Comparison of ENCODE assay signal across 15 cellular contexts in the genomic region with DNA sequence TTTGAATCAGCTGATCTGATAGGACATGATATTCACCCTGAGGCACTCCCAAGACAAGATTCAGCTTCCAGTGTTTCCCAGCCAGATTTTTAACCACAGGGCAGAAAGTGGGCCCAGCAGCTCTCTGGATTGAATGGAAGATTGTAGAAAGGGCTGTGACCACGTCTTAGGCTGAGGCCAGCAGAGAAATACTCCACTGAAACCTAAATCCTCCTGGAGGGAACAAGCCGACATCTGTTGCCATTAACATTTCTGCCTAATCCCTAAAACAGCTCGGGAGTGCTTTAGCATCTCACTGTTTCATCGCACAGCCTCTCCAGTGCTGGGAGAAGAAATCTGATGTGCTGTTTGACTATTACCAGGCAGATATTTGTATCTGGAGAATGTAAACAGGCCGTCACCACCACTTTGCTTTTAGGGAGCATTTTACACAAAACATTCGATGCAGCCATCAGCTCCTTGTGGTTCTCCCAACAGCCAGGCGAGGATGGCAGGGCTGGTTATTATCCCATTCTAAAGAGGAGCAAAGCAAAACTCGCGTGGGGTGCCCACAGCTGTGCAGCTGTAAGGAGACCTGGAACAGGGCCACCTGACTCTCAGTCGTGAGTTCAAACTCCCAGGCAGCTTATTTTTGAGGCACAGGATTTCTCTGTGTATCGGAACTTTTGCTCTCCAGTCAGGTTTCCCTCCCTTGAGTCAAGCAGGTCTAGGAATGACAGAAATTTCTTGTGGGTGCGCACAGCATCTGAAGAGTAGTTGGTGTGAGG.
DNase-seq lines count a peak whose midpoint lies in the region; ATAC-seq and TF ChIP-seq lines count a peak whose summit lies in the region.
"Had no signal": no experiment of that assay in that cellular context is flagged by ENCODE, and none has a peak within 500 bp of the region (broad histone marks: within the 10 kb centered on the region; RNA-seq: fewer than 3 reads in every experiment).

No MANE protein-coding gene starts in this region.

- peaks cover 27% of the 10 kb centered on the region for H3K36me3 Mint-ChIP-seq in activated CD8-positive, alpha-beta T cell treated with anti-CD3 and anti-CD28 coated beads, Interleukin-2, amount 10 ng/mL, durations not matched to agents 7 days and 5 days (ENCODE audit: low read depth)
- no peaks in the 10 kb centered on the region for H3K36me3 Mint-ChIP-seq in activated CD8-positive, alpha-beta T cell treated with anti-CD3 and anti-CD28 coated beads for 36 hours (ENCODE audit: low read depth)
- no peaks in the 10 kb centered on the region for H3K36me3 Mint-ChIP-seq in type B pancreatic cell

- POLR2A ChIA-PET in activated CD8-positive, alpha-beta T cell treated with anti-CD3 and anti-CD28 coated beads, Interleukin-2, amount 10 ng/mL, durations not matched to agents 7 days and 5 days (lab: Charles Lee): interaction anchor here (0.8 kb wide), 1 partner anchor 1141 kb away, joined by 4 read pairs; no protein-coding TSS in a partner anchor
- POLR2A ChIA-PET in activated CD8-positive, alpha-beta T cell treated with anti-CD3 and anti-CD28 coated beads for 36 hours (lab: Charles Lee): no interaction called here

- peaks cover 65% of the 10 kb centered on the region for H3K4me1 Mint-ChIP-seq in activated CD8-positive, alpha-beta T cell treated with anti-CD3 and anti-CD28 coated beads, Interleukin-2, amount 10 ng/mL, durations not matched to agents 7 days and 5 days (ENCODE audit: low read depth)
- peaks cover 41% of the 10 kb centered on the region for H3K4me1 Mint-ChIP-seq in activated CD8-positive, alpha-beta T cell treated with anti-CD3 and anti-CD28 coated beads for 36 hours (ENCODE audit: low read depth)
- peaks cover 31% of the 10 kb centered on the region for H3K4me1 Mint-ChIP-seq in type B pancreatic cell (ENCODE audit: unreplicated experiment)

- TF ChIP-seq CTCF in activated CD8-positive, alpha-beta T cell treated with anti-CD3 and anti-CD28 coated beads for 36 hours (IDR thresholded peaks at IDR 0.05): no peak
- no peak for TF ChIP-seq CTCF in type B pancreatic cell (conservative IDR thresholded peaks at IDR 0.05)

- intact Hi-C loops in activated CD8-positive, alpha-beta T cell treated with anti-CD3 and anti-CD28 coated beads for 36 hours (cut with micrococcal nuclease): no loop called here

- no peak for DNase-seq in activated CD8-positive, alpha-beta T cell treated with anti-CD3 and anti-CD28 coated beads, Interleukin-2, amount 10 ng/mL, durations not matched to agents 7 days and 5 days
- no peak for DNase-seq in activated CD8-positive, alpha-beta T cell treated with anti-CD3 and anti-CD28 coated beads for 36 hours
- DNase-seq in amniotic epithelial cell (ENCODE audit: low read depth) (peak; percentile 83), inferior parietal cortex (ENCODE audit: extremely low spot score) (peak; percentile 8), type B pancreatic cell (ENCODE audit: extremely low spot score, unreplicated experiment) (no peak), NCI-H1092 treated with DMSO at 0.1 percent for 48 hours (lab: John Stamatoyannopoulos, UW) (no peak)
- DNase-seq: activated CD4-positive, alpha-beta T cell treated with anti-CD3 and anti-CD28 coated beads, Interleukin-2, amount 50 U/mL, for 48 hours; activated naive CD4-positive, alpha-beta T cell treated with Interleukin-2 at 50 U/mL for 16 hours; Calu3; PC-3; retina had no signal

- H3K27me3 Mint-ChIP-seq in activated CD8-positive, alpha-beta T cell treated with anti-CD3 and anti-CD28 coated beads, Interleukin-2, amount 10 ng/mL, durations not matched to agents 7 days and 5 days (ENCODE audit: low read depth): no peaks in the 10 kb centered on the region
- no peaks in the 10 kb centered on the region for H3K27me3 Mint-ChIP-seq in activated CD8-positive, alpha-beta T cell treated with anti-CD3 and anti-CD28 coated beads for 36 hours
- H3K27me3 Mint-ChIP-seq in type B pancreatic cell: no peaks in the 10 kb centered on the region

- CTCF ChIA-PET in activated CD8-positive, alpha-beta T cell treated with anti-CD3 and anti-CD28 coated beads, Interleukin-2, amount 10 ng/mL, durations not matched to agents 7 days and 5 days (lab: Charles Lee): interaction anchor here (2.0 kb wide), 1 partner anchor 32 kb away, joined by 6 read pairs; no protein-coding TSS in a partner anchor
- CTCF ChIA-PET in activated CD8-positive, alpha-beta T cell treated with anti-CD3 and anti-CD28 coated beads for 36 hours (lab: Charles Lee): no interaction called here

- ATAC-seq in activated CD8-positive, alpha-beta T cell treated with anti-CD3 and anti-CD28 coated beads, Interleukin-2, amount 10 ng/mL, durations not matched to agents 7 days and 5 days: no peak
- no peak for ATAC-seq in activated CD8-positive, alpha-beta T cell treated with anti-CD3 and anti-CD28 coated beads for 36 hours
- no peak for ATAC-seq in HG03521 (IDR thresholded peaks at IDR 0.05; ENCODE audit: unreplicated experiment)
- ATAC-seq in GM19023 (IDR thresholded peaks at IDR 0.05; ENCODE audit: unreplicated experiment): no peak
- ATAC-seq: esophagus mucosa, PC-3 had no signal

- no peaks in the 10 kb centered on the region for H3K9me3 Mint-ChIP-seq in activated CD8-positive, alpha-beta T cell treated with anti-CD3 and anti-CD28 coated beads, Interleukin-2, amount 10 ng/mL, durations not matched to agents 7 days and 5 days (ENCODE audit: insufficient read depth)
- H3K9me3 Mint-ChIP-seq in activated CD8-positive, alpha-beta T cell treated with anti-CD3 and anti-CD28 coated beads for 36 hours: no peaks in the 10 kb centered on the region
- H3K9me3 Mint-ChIP-seq in type B pancreatic cell: no peaks in the 10 kb centered on the region
- H3K9me3 Mint-ChIP-seq: T-helper 1 cell treated with Interleukin-12 subunit alpha and Interleukin-12 subunit beta and Interleukin-4 antibody, amounts not matched to agents 30 μg/mL and 1 μg/mL, for 36 hours had no signal

- no peak overlapping the region for H3K4me3 Mint-ChIP-seq in activated CD8-positive, alpha-beta T cell treated with anti-CD3 and anti-CD28 coated beads, Interleukin-2, amount 10 ng/mL, durations not matched to agents 7 days and 5 days
- no peak overlapping the region for H3K4me3 Mint-ChIP-seq in activated CD8-positive, alpha-beta T cell treated with anti-CD3 and anti-CD28 coated beads for 36 hours
- no peak overlapping the region for H3K4me3 Mint-ChIP-seq in type B pancreatic cell
- H3K4me3 Mint-ChIP-seq: T-helper 1 cell treated with Interleukin-12 subunit alpha and Interleukin-12 subunit beta and Interleukin-4 antibody, amounts not matched to agents 30 μg/mL and 1 μg/mL, for 36 hours had no signal

- H3K27ac Mint-ChIP-seq in activated CD8-positive, alpha-beta T cell treated with anti-CD3 and anti-CD28 coated beads, Interleukin-2, amount 10 ng/mL, durations not matched to agents 7 days and 5 days: peak overlapping the region; percentile 11
- no peak overlapping the region for H3K27ac Mint-ChIP-seq in activated CD8-positive, alpha-beta T cell treated with anti-CD3 and anti-CD28 coated beads for 36 hours
- peak overlapping the region; percentile 33 for H3K27ac Mint-ChIP-seq in type B pancreatic cell

Comparison
In these comparisons a context has a peak if more than half of its experiments do, and no peak if none do; other contexts are left out.
1. DNase-seq: peak in amniotic epithelial cell (single experiment) and inferior parietal cortex (single experiment); none in activated CD8-positive, alpha-beta T cell treated with anti-CD3 and anti-CD28 coated beads, Interleukin-2, amount 10 ng/mL, durations not matched to agents 7 days and 5 days (single experiment), activated CD8-positive, alpha-beta T cell treated with anti-CD3 and anti-CD28 coated beads for 36 hours (single experiment), type B pancreatic cell (single experiment) and NCI-H1092 treated with DMSO at 0.1 percent for 48 hours (single experiment).